Comparison of ENCODE assay signal across 16 cellular contexts in genomic region chr2:36493221-36493620, GRCh38.
DNase-seq lines count a peak whose midpoint lies in the region; ATAC-seq, FAIRE-seq and TF ChIP-seq lines count a peak whose summit lies in the region.
"Had no signal": no experiment of that assay in that cellular context is flagged by ENCODE, and none has a peak within 500 bp of the region (broad histone marks: within the 10 kb centered on the region; RNA-seq: fewer than 3 reads in every experiment).

No MANE protein-coding gene starts in this region.

- 0 to 52% (median 5%) methylated on average over 1 of the region's 1 CpG for WGBS in spleen, 5 donors

- H3K4me1 Mint-ChIP-seq in GM23338: peaks cover 20% of the 10 kb centered on the region
- H3K4me1 Mint-ChIP-seq: activated naive CD4-positive, alpha-beta T cell treated with anti-CD3 and anti-CD28 coated beads, Interleukin-2, amount 10 ng/mL, durations not matched to agents 7 days and 5 days; naive thymus-derived CD8-positive, alpha-beta T cell had no signal

- H3K36me3 ChIP-seq in GM23338 (ENCODE audit: insufficient read depth): no peaks in the 10 kb centered on the region
- peaks cover 13 to 39% of the 10 kb centered on the region in 2 experiments for H3K36me3 ChIP-seq in keratinocyte (ENCODE audit: control insufficient read depth in 2 of 2, extremely low read depth in 1 of 2, insufficient read depth in 2 of 2, low read length in 2 of 2)
- H3K36me3 ChIP-seq in gastrocnemius medialis: no peaks in the 10 kb centered on the region
- H3K36me3 ChIP-seq in spleen: peaks cover 0 to 7% (median 0%) of the 10 kb centered on the region in 6 donors
- H3K36me3 ChIP-seq: suprapubic skin had no signal

- dilution Hi-C loops in keratinocyte (cut with MboI; ENCODE audit: extremely low pct_ligation_motif_present, low sequenced_read_pairs): no loop called here

- H3K9me2 ChIP-seq in GM23338 (ENCODE audit: insufficient read depth): no peaks in the 10 kb centered on the region

- H3K9me3 ChIP-seq in keratinocyte (ENCODE audit: control insufficient read depth, low read depth, low read length): no peaks in the 10 kb centered on the region
- H3K9me3 ChIP-seq in gastrocnemius medialis: no peaks in the 10 kb centered on the region
- H3K9me3 ChIP-seq in spleen: no peaks in the 10 kb centered on the region
- H3K9me3 ChIP-seq: suprapubic skin had no signal

- H3K9me3 Mint-ChIP-seq in GM23338: no peaks in the 10 kb centered on the region
- H3K9me3 Mint-ChIP-seq: activated naive CD4-positive, alpha-beta T cell treated with anti-CD3 and anti-CD28 coated beads, Interleukin-2, amount 10 ng/mL, durations not matched to agents 7 days and 5 days; naive thymus-derived CD8-positive, alpha-beta T cell had no signal

- intact Hi-C loops in gastrocnemius medialis (cut with DNase I; ENCODE audit: low total_unique reads) (no loop called here), spleen (cut with DNase I; ENCODE audit: low total_unique reads) (no loop called here)

- H3K4me3 ChIP-seq in GM23338 (no peak overlapping the region), cardiac fibroblast (replicated peaks in 1 of 2; ENCODE audit: low read depth in 2 of 2, low read length in 2 of 2) (no peak overlapping the region), keratinocyte (ENCODE audit: control insufficient read depth in 2 of 3, extremely low read depth in 1 of 3, insufficient read depth in 2 of 3, low read depth in 1 of 3, low read length in 3 of 3) (no peak overlapping the region), gastrocnemius medialis (no peak overlapping the region), spleen (no peak overlapping the region)
- H3K4me3 ChIP-seq: suprapubic skin had no signal

- H3K4me2 ChIP-seq in GM23338 (no peak overlapping the region), keratinocyte (ENCODE audit: control insufficient read depth, extremely low read depth, insufficient read depth, low read depth, low read length) (no peak overlapping the region)

- H3K27me3 Mint-ChIP-seq in GM23338 (ENCODE audit: insufficient read depth, low read depth, poor library complexity): no peaks in the 10 kb centered on the region
- H3K27me3 Mint-ChIP-seq: activated naive CD4-positive, alpha-beta T cell treated with anti-CD3 and anti-CD28 coated beads, Interleukin-2, amount 10 ng/mL, durations not matched to agents 7 days and 5 days had no signal

- H3K4me1 ChIP-seq in GM23338 (ENCODE audit: insufficient read depth) (0 out of 2 replicates have a peak, but pooled peaks cover 3% of the 10 kb centered on the region), keratinocyte (ENCODE audit: control insufficient read depth, extremely low read depth, insufficient read depth, low read length) (peaks cover 10% of the 10 kb centered on the region), gastrocnemius medialis (peaks cover 57 to 71% of the 10 kb centered on the region in 2 donors), spleen (peaks cover 0 to 15% (median 0%) of the 10 kb centered on the region in 6 donors)
- H3K4me1 ChIP-seq: suprapubic skin had no signal

- H2AFZ ChIP-seq in GM23338: no peak overlapping the region
- no peak overlapping the region for H2AFZ ChIP-seq in keratinocyte (ENCODE audit: control insufficient read depth, low read length)

- 0 out of 2 replicates have a peak, but pooled peaks cover 5% of the 10 kb centered on the region for H3K79me2 ChIP-seq in GM23338 (replicated peaks; ENCODE audit: insufficient read depth)
- peaks cover 40% of the 10 kb centered on the region for H3K79me2 ChIP-seq in keratinocyte (ENCODE audit: control insufficient read depth, insufficient read depth, low read length)

- H4K20me1 ChIP-seq in GM23338 (replicated peaks; ENCODE audit: insufficient read depth) (no peaks in the 10 kb centered on the region), keratinocyte (ENCODE audit: control insufficient read depth, extremely low read depth, insufficient read depth, low read length) (no peaks in the 10 kb centered on the region)

- peak; percentile 66 for ATAC-seq in GM23338
- no peak for ATAC-seq in gastrocnemius medialis
- ATAC-seq: naive thymus-derived CD8-positive, alpha-beta T cell had no signal

- H3K9me1 ChIP-seq in keratinocyte (ENCODE audit: control insufficient read depth, extremely low read depth, insufficient read depth, low read length): no peaks in the 10 kb centered on the region

- no peak overlapping the region for H3K9ac ChIP-seq in keratinocyte (ENCODE audit: control insufficient read depth, extremely low read depth, insufficient read depth, low read length)

- H3K27me3 ChIP-seq in GM23338 (ENCODE audit: insufficient read depth): no peaks in the 10 kb centered on the region
- no peaks in the 10 kb centered on the region for H3K27me3 ChIP-seq in keratinocyte (ENCODE audit: control insufficient read depth, extremely low read depth, insufficient read depth, low read length)
- no peaks in the 10 kb centered on the region for H3K27me3 ChIP-seq in gastrocnemius medialis
- no peaks in the 10 kb centered on the region for H3K27me3 ChIP-seq in spleen (replicated peaks in 1 of 7)
- H3K27me3 ChIP-seq: suprapubic skin had no signal

- H3K4me3 Mint-ChIP-seq in GM23338: no peak overlapping the region
- H3K4me3 Mint-ChIP-seq: activated naive CD4-positive, alpha-beta T cell treated with anti-CD3 and anti-CD28 coated beads, Interleukin-2, amount 10 ng/mL, durations not matched to agents 7 days and 5 days; naive thymus-derived CD8-positive, alpha-beta T cell had no signal

- H3K27ac Mint-ChIP-seq in GM23338: 0 out of 2 replicates have a peak overlapping the region, but pooled peaks have one; percentile 38
- H3K27ac Mint-ChIP-seq: activated naive CD4-positive, alpha-beta T cell treated with anti-CD3 and anti-CD28 coated beads, Interleukin-2, amount 10 ng/mL, durations not matched to agents 7 days and 5 days; naive thymus-derived CD8-positive, alpha-beta T cell had no signal

- no peak for DNase-seq in GM23338 (ENCODE audit: low spot score)
- peak; percentile 28 to 30 for DNase-seq in cardiac fibroblast (ENCODE audit: low read depth in 2 of 2)
- no peak for DNase-seq in keratinocyte (ENCODE audit: low read depth, low spot score)
- no peak for DNase-seq in gastrocnemius medialis
- no peak for DNase-seq in SW 1271 (lab: John Stamatoyannopoulos, UW)
- DNase-seq in NCI-H1092 treated with DMSO at 0.1 percent for 48 hours (lab: John Stamatoyannopoulos, UW): no peak
- DNase-seq in spleen: no peak
- DNase-seq in kidney tubule cell (ENCODE audit: low spot score): no peak
- DNase-seq: activated naive CD4-positive, alpha-beta T cell treated with anti-CD3 and anti-CD28 coated beads, Interleukin-2, amount 10 ng/mL, durations not matched to agents 7 days and 5 days; effector CD4-positive, alpha-beta T cell; GDM1; MM.1S; naive thymus-derived CD8-positive, alpha-beta T cell; NCI-H2029; NCI-H510A treated with DMSO at 0.1 percent for 48 hours had no signal

- H3K27ac ChIP-seq in GM23338 (ENCODE audit: low read depth): no peak overlapping the region
- no peak overlapping the region for H3K27ac ChIP-seq in keratinocyte (ENCODE audit: control insufficient read depth, insufficient read depth, low read length)
- H3K27ac ChIP-seq in gastrocnemius medialis: peak overlapping the region; percentile 9 to 46 (median 28)
- H3K27ac ChIP-seq in spleen: peak overlapping the region in 3 of 8 donors; percentile 5 to 57 (median 13)
- H3K27ac ChIP-seq: suprapubic skin had no signal

- TF ChIP-seq CTCF in GM23338 (conservative IDR thresholded peaks at IDR 0.05; ENCODE audit: low read depth in 2 of 2) (no peak), cardiac fibroblast (IDR thresholded peaks at IDR 0.05; ENCODE audit: low read depth, low read length) (no peak), keratinocyte (optimal IDR thresholded peaks at IDR 0.05 in 1 of 3, IDR thresholded peaks at IDR 0.05 in 1 of 3, conservative IDR thresholded peaks at IDR 0.05 in 1 of 3; ENCODE audit: extremely low read depth in 1 of 3, insufficient read depth in 2 of 3, low read length in 3 of 3) (no peak), gastrocnemius medialis (IDR thresholded peaks at IDR 0.05 in 4 of 5, conservative IDR thresholded peaks at IDR 0.05 in 1 of 5) (no peak), spleen (IDR thresholded peaks at IDR 0.05 in 8 of 11, conservative IDR thresholded peaks at IDR 0.05 in 3 of 11) (no peak)

- FAIRE-seq in keratinocyte (lab: Jason Lieb, UNC): peak; percentile 5

- in situ Hi-C loops in gastrocnemius medialis (cut with MboI; ENCODE audit: low sequenced_read_pairs in 4 of 4): no loop called here

- H3F3A ChIP-seq in GM23338 (replicated peaks; ENCODE audit: low read depth): no peaks in the 10 kb centered on the region

- H3K36me3 Mint-ChIP-seq in GM23338 (ENCODE audit: low read depth): 0 out of 3 replicates have a peak, but pooled peaks cover 3% of the 10 kb centered on the region
- H3K36me3 Mint-ChIP-seq: activated naive CD4-positive, alpha-beta T cell treated with anti-CD3 and anti-CD28 coated beads, Interleukin-2, amount 10 ng/mL, durations not matched to agents 7 days and 5 days; naive thymus-derived CD8-positive, alpha-beta T cell had no signal

- no peak for TF ChIP-seq POLR2A in gastrocnemius medialis (IDR thresholded peaks at IDR 0.05)
- no peak for TF ChIP-seq POLR2A in spleen (IDR thresholded peaks at IDR 0.05)

TF ChIP-seq in GM23338, 12 proteins besides CTCF, POLR2A, EP300 and RAD21 (continues in another document):
- no peak for TF ChIP-seq ZNF114 (CRISPR knock-in tag; IDR thresholded peaks at IDR 0.05)
- TF ChIP-seq ZNF331 (CRISPR knock-in tag; IDR thresholded peaks at IDR 0.05; ENCODE audit: low read depth): no peak
- no peak for TF ChIP-seq POLR2AphosphoS5 (IDR thresholded peaks at IDR 0.05; ENCODE audit: low read depth)
- TF ChIP-seq NANOG (IDR thresholded peaks at IDR 0.05; ENCODE audit: borderline replicate concordance): no peak
- TF ChIP-seq EZH2phosphoT487 (IDR thresholded peaks at IDR 0.05; ENCODE audit: unreplicated experiment): no peak

Comparison
In these comparisons a context has a peak if more than half of its experiments do, and no peak if none do; other contexts are left out.
1. DNase-seq: peak in cardiac fibroblast (2 of 2); none in GM23338 (single experiment), keratinocyte (single experiment), gastrocnemius medialis (0 of 2), SW 1271 (0 of 2), NCI-H1092 treated with DMSO at 0.1 percent for 48 hours (single experiment), spleen (single experiment) and kidney tubule cell (single experiment).
2. H3K27ac ChIP-seq: peak in gastrocnemius medialis (4 of 4); none in GM23338 (single experiment) and keratinocyte (single experiment).